ENCODE assay signal across 15 cellular contexts in the genomic region with DNA sequence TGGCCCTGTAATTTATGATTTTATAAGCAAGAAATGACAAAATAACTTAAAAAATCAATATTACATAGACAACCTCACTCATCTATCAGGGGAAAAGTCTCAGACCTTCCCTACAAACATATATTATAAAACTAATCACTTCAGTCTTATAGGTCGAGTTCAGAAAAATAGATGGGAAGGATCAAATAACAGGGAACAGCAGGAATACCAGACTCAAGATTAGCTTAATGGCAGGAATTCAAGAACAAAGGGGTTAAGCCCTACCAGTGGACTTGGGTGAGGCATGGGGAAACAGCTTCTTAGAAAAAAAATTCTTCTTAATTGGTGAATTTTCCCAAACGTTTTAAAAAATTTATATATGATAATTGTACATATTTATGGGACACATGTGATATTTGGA.
"Had no signal": no experiment of that assay in that cellular context is flagged by ENCODE, and none has a peak within 500 bp of the region (broad histone marks: within the 10 kb centered on the region; RNA-seq: fewer than 3 reads in every experiment).

No MANE protein-coding gene starts in this region.

- H3K4me1 ChIP-seq: breast epithelium, left lung, sigmoid colon, spleen, stomach, testis, upper lobe of left lung had no signal

- ATAC-seq: activated CD4-positive, CD25-positive, alpha-beta regulatory T cell treated with anti-CD3 and anti-CD28 coated beads, Interleukin-2, amount 50 U/mL, for 24 hours; left lung had no signal

- DNase-seq: activated CD4-positive, alpha-beta T cell treated with anti-CD3 and anti-CD28 coated beads, Interleukin-2, amount 50 U/mL, for 1 hour; activated naive CD8-positive, alpha-beta T cell treated with anti-CD3 and anti-CD28 coated beads, Interleukin-2, amount 10 ng/mL, durations not matched to agents 7 days and 5 days; anterior cingulate cortex; kidney; left lung; naive B cell; ovary; sigmoid colon; spleen; stimulated activated CD4-positive, alpha-beta T cell treated with anti-CD3 and anti-CD28 coated beads, Interleukin-1b, Interleukin-23, amount 100 ng/mL, for 48 hours; stomach; testis; upper lobe of left lung had no signal

- H3K27me3 ChIP-seq: breast epithelium, left lung, ovary, sigmoid colon, spleen, stomach, testis, upper lobe of left lung had no signal

- H3K27ac ChIP-seq: breast epithelium, left lung, ovary, sigmoid colon, spleen, stomach, testis, upper lobe of left lung had no signal

- H3K9me3 ChIP-seq: breast epithelium, left lung, ovary, sigmoid colon, spleen, stomach, testis, upper lobe of left lung had no signal

- H3K36me3 ChIP-seq: breast epithelium, left lung, ovary, sigmoid colon, spleen, stomach, upper lobe of left lung had no signal

- H3K4me3 ChIP-seq: breast epithelium, left lung, ovary, sigmoid colon, spleen, stomach, testis, upper lobe of left lung had no signal
